Comparison of ENCODE assay signal across 7 cellular contexts in genomic region chr7:95977994-95978393, GRCh38.
"Had no signal": no experiment of that assay in that cellular context is flagged by ENCODE, and none has a peak within 500 bp of the region (broad histone marks: within the 10 kb centered on the region; RNA-seq: fewer than 3 reads in every experiment).

No MANE protein-coding gene starts in this region.

- FAIRE-seq: HTR-8/SVneo, K562 had no signal

- ATAC-seq: HCT116, K562 had no signal

- H3K4me1 ChIP-seq: HAP-1 had no signal

- H3K36me3 ChIP-seq: HAP-1 had no signal

- DNase-seq: GOT3, H7, IMR-90 had no signal

- H3K4me3 ChIP-seq: HAP-1, K562 had no signal

- H3K9me3 ChIP-seq: HAP-1 had no signal
